8 cellular contexts compared by ENCODE assay signal in genomic region chr1:30911061-30911954, GRCh38. TPM values are rescaled to one million over a fixed set of nuclear protein-coding genes. Genes with fewer than 3 reads are reported as not detected.
DNase-seq lines count a peak whose midpoint lies in the region; ATAC-seq and TF ChIP-seq lines count a peak whose summit lies in the region.

No MANE protein-coding gene starts in this region.

- CTCF ChIA-PET in WTC11 (lab: Charles Lee): interaction anchor here (0.6 to 17.8 kb wide), 51 partner anchors 8 to 1149 kb away, joined by 3 to 606 read pairs (median 5); no protein-coding TSS in a partner anchor

- H3K4me3 Mint-ChIP-seq in WTC11: no peak overlapping the region

- no peaks in the 10 kb centered on the region for H3K27me3 ChIP-seq in GM23248 (replicated peaks; ENCODE audit: insufficient read depth)

- peak; percentile 71 for ATAC-seq in WTC11
- no peak for ATAC-seq in GM18907 (IDR thresholded peaks at IDR 0.05; ENCODE audit: unreplicated experiment)

- no peaks in the 10 kb centered on the region for H3K9me2 ChIP-seq in GM23248 (ENCODE audit: insufficient read depth)

- in situ Hi-C loops in GM23248 (cut with MboI): loop anchor here (5.0 kb wide), 1 partner anchor 109 kb away; no protein-coding TSS in a partner anchor

- H3K27me3 Mint-ChIP-seq in WTC11 (ENCODE audit: low read depth): peaks cover 17% of the 10 kb centered on the region

- peaks cover 33% of the 10 kb centered on the region for H3K4me1 Mint-ChIP-seq in WTC11

- TF ChIP-seq CTCF in AG10803 (conservative IDR thresholded peaks at IDR 0.05; ENCODE audit: low read length): peak; percentile 88
- TF ChIP-seq CTCF in WTC11 (IDR thresholded peaks at IDR 0.05): peak; percentile 59; the same call in 1 of the 2 replicates

- H3K9ac ChIP-seq in GM23248: no peak overlapping the region

- H3K36me3 ChIP-seq in GM23248 (ENCODE audit: low read depth): no peaks in the 10 kb centered on the region

- H3K4me1 ChIP-seq in GM23248 (ENCODE audit: insufficient read depth): no peaks in the 10 kb centered on the region

- POLR2A ChIA-PET in WTC11 (lab: Charles Lee): interaction anchor here (0.6 to 0.8 kb wide), 2 partner anchors 41 to 107 kb away, joined by 3 to 4 read pairs; no protein-coding TSS in a partner anchor

- DNase-seq in AG10803 (ENCODE audit: low read depth): peak; percentile 83
- DNase-seq in GM23248: peak; percentile 93
- peak; percentile 79 for DNase-seq in NCI-H2196 treated with DMSO at 0.1 percent for 48 hours (lab: John Stamatoyannopoulos, UW; ENCODE audit: unreplicated experiment)
- peak; percentile 87 for DNase-seq in WTC11 (ENCODE audit: low spot score)
- DNase-seq in cortex of kidney (lab: John Stamatoyannopoulos, UW): peak; percentile 24
- DNase-seq in left kidney (ENCODE audit: low read depth, low spot score): peak; percentile 95
- DNase-seq in stimulated activated CD4-positive, alpha-beta T cell treated with anti-CD3 and anti-CD28 coated beads, Interleukin-2, amount 100 ng/mL, for 48 hours: peak; percentile 51 to 52

- no peak overlapping the region for H3K27ac Mint-ChIP-seq in WTC11

- H3K36me3 Mint-ChIP-seq in WTC11: no peaks in the 10 kb centered on the region

- H3F3A ChIP-seq in GM23248 (ENCODE audit: insufficient read depth): peaks cover 14% of the 10 kb centered on the region

- H3K27ac ChIP-seq in GM23248: no peak overlapping the region

- 0 out of 2 replicates have a peak, but pooled peaks cover 3% of the 10 kb centered on the region for H3K79me2 ChIP-seq in GM23248 (ENCODE audit: insufficient read depth)

- H3K4me2 ChIP-seq in GM23248 (ENCODE audit: unreplicated experiment): no peak overlapping the region

- H3K9me3 ChIP-seq in GM23248 (ENCODE audit: low read depth): no peaks in the 10 kb centered on the region

- no peak overlapping the region for H2AFZ ChIP-seq in GM23248

- no peak overlapping the region for H3K4me3 ChIP-seq in AG10803 (ENCODE audit: low read length)
- H3K4me3 ChIP-seq in GM23248: no peak overlapping the region

- H3K9me3 Mint-ChIP-seq in WTC11: no peaks in the 10 kb centered on the region

- H4K20me1 ChIP-seq in GM23248 (ENCODE audit: insufficient read depth): no peaks in the 10 kb centered on the region

- 32 to 33% methylated on average over 9 of the region's 9 CpGs for WGBS in GM23248 (ENCODE audit: low coverage in 1 of 2, low lambda C conversion rate in 2 of 2, missing lambda C conversion rate in 2 of 2), 2 experiments

TF ChIP-seq in WTC11, 78 proteins besides CTCF, POLR2A, EP300 and RAD21 (continues in another document):
- TF ChIP-seq SP1 (CRISPR knock-in tag; conservative IDR thresholded peaks at IDR 0.05) (peak; percentile 62; the same call in 1 of the 2 replicates), PREB (CRISPR knock-in tag; IDR thresholded peaks at IDR 0.05; ENCODE audit: borderline replicate concordance) (no peak), MLX (CRISPR knock-in tag; IDR thresholded peaks at IDR 0.05) (no peak), NFATC4 (CRISPR knock-in tag; IDR thresholded peaks at IDR 0.05) (no peak), ZNF317 (CRISPR knock-in tag; IDR thresholded peaks at IDR 0.05; ENCODE audit: borderline replicate concordance, low read depth) (peak; percentile 56; the same call in 1 of the 2 replicates), ZNF121 (CRISPR knock-in tag; IDR thresholded peaks at IDR 0.05) (no peak), ZNF512 (CRISPR knock-in tag; IDR thresholded peaks at IDR 0.05; ENCODE audit: borderline replicate concordance) (no peak), PRDM15 (CRISPR knock-in tag; IDR thresholded peaks at IDR 0.05) (no peak), GABPB1 (CRISPR knock-in tag; IDR thresholded peaks at IDR 0.05) (no peak), FOXP1 (CRISPR knock-in tag; IDR thresholded peaks at IDR 0.05; ENCODE audit: borderline replicate concordance) (0 out of 2 replicates have a peak, but pooled peaks have one; percentile 23)
- TF ChIP-seq, protein P1, sequence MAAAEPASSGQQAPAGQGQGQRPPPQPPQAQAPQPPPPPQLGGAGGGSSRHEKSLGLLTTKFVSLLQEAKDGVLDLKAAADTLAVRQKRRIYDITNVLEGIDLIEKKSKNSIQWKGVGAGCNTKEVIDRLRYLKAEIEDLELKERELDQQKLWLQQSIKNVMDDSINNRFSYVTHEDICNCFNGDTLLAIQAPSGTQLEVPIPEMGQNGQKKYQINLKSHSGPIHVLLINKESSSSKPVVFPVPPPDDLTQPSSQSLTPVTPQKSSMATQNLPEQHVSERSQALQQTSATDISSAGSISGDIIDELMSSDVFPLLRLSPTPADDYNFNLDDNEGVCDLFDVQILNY (CRISPR knock-in tag; IDR thresholded peaks at IDR 0.05): no peak
- TF ChIP-seq, protein P2, sequence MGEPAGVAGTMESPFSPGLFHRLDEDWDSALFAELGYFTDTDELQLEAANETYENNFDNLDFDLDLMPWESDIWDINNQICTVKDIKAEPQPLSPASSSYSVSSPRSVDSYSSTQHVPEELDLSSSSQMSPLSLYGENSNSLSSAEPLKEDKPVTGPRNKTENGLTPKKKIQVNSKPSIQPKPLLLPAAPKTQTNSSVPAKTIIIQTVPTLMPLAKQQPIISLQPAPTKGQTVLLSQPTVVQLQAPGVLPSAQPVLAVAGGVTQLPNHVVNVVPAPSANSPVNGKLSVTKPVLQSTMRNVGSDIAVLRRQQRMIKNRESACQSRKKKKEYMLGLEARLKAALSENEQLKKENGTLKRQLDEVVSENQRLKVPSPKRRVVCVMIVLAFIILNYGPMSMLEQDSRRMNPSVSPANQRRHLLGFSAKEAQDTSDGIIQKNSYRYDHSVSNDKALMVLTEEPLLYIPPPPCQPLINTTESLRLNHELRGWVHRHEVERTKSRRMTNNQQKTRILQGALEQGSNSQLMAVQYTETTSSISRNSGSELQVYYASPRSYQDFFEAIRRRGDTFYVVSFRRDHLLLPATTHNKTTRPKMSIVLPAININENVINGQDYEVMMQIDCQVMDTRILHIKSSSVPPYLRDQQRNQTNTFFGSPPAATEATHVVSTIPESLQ (CRISPR knock-in tag; IDR thresholded peaks at IDR 0.05): no peak

RNA-seq across cellular contexts. Expression of gene SDC3, which starts 2.8 kb away (rescaled TPM):
- total RNA-seq in GM23248 (2014; rRNA removed; shearing (Covaris generic)): 39.7 and 40.7 TPM in 2 replicates
- 6.6 and 6.9 TPM in 2 replicates for polyA plus RNA-seq in GM23248 (2016; fragmentation: Nextera tagmentation; extraction: Ambion mirVana)
- total RNA-seq in WTC11 (2021): 31.1 to 32.3 TPM (median 31.2 TPM) in 3 replicates

Comparison
In these comparisons a context has a peak if more than half of its experiments do, and no peak if none do; other contexts are left out.
1. DNase-seq: peak in every context shown above with its lines; median percentile 95 in left kidney; 93 in GM23248; 87 in WTC11; 83 in AG10803; 79 in NCI-H2196 treated with DMSO at 0.1 percent for 48 hours; 52 in stimulated activated CD4-positive, alpha-beta T cell treated with anti-CD3 and anti-CD28 coated beads, Interleukin-2, amount 100 ng/mL, for 48 hours; 24 in cortex of kidney.